In genomic region chr1:24739241-24739640, GRCh38 we compare ENCODE assay signal across 1 cellular context.
TF ChIP-seq lines count a peak whose summit lies in the region.

No MANE protein-coding gene starts in this region.

TF ChIP-seq in GM23338, 12 proteins besides CTCF, POLR2A, EP300 and RAD21 (continued from another document):
- TF ChIP-seq ZNF462 (CRISPR knock-in tag; IDR thresholded peaks at IDR 0.05) (no peak), STAT1 (IDR thresholded peaks at IDR 0.05; ENCODE audit: unreplicated experiment) (no peak)
